In genomic region chr15:25667829-25668228, GRCh38 we compare ENCODE assay signal across 20 cellular contexts.
A peak's percentile ranks its signal among the peaks of the same experiment; 100 is the strongest.
DNase-seq lines count a peak whose midpoint lies in the region; ATAC-seq, FAIRE-seq and TF ChIP-seq lines count a peak whose summit lies in the region.
"Had no signal": no experiment of that assay in that cellular context is flagged by ENCODE, and none has a peak within 500 bp of the region (broad histone marks: within the 10 kb centered on the region; RNA-seq: fewer than 3 reads in every experiment).

No MANE protein-coding gene starts in this region.

- peak overlapping the region; percentile 32 for H2AFZ ChIP-seq in neuronal stem cell (ENCODE audit: low read length)
- H2AFZ ChIP-seq: GM23248 had no signal

- POLR2A ChIA-PET in GM10248 (lab: Yijun Ruan, JAX) = no interaction called here

- H3K4me3 ChIP-seq in cardiac muscle cell (no peak overlapping the region), esophagus muscularis mucosa (no peak overlapping the region), neuronal stem cell (ENCODE audit: low read length in 2 of 2) (no peak overlapping the region)
- H3K4me3 ChIP-seq: A549, BLaER1, GM12878, GM23248 had no signal

- H3K36me3 ChIP-seq in cardiac muscle cell (no peaks in the 10 kb centered on the region), esophagus muscularis mucosa (no peaks in the 10 kb centered on the region), neuronal stem cell (replicated peaks in 1 of 2; ENCODE audit: control insufficient read depth in 2 of 2, insufficient read depth in 2 of 2, low read length in 2 of 2) (no peaks in the 10 kb centered on the region)
- H3K36me3 ChIP-seq: BLaER1 had no signal

- H2BK5ac ChIP-seq in neuronal stem cell (ENCODE audit: low read length) = no peak overlapping the region

- H3K27me3 ChIP-seq in cardiac muscle cell = no peaks in the 10 kb centered on the region
- no peaks in the 10 kb centered on the region for H3K27me3 ChIP-seq in esophagus muscularis mucosa
- H3K27me3 ChIP-seq in neuronal stem cell (ENCODE audit: control insufficient read depth in 3 of 3, insufficient read depth in 3 of 3, low read depth in 1 of 3, low read length in 3 of 3) = no peaks in the 10 kb centered on the region
- H3K27me3 ChIP-seq: BLaER1 had no signal

- H2BK15ac ChIP-seq in neuronal stem cell (ENCODE audit: low read length) = peak overlapping the region; percentile 18

- TF ChIP-seq POLR2A in esophagus muscularis mucosa (IDR thresholded peaks at IDR 0.05; ENCODE audit: low read depth) = no peak

- TF ChIP-seq CTCF in cardiac muscle cell (IDR thresholded peaks at IDR 0.05; ENCODE audit: low read depth, low read length) = no peak
- TF ChIP-seq CTCF in esophagus muscularis mucosa (IDR thresholded peaks at IDR 0.05) = no peak
- no peak for TF ChIP-seq CTCF in GM10248 (IDR thresholded peaks at IDR 0.05; ENCODE audit: control extremely low read depth, extremely low read depth, low read depth, missing control alignments)

- H3K4me2 ChIP-seq in neuronal stem cell (ENCODE audit: insufficient read depth, low read length, poor library complexity, severe bottlenecking) = no peak overlapping the region
- H3K4me2 ChIP-seq: A549, BLaER1 had no signal

- no peak overlapping the region for H3K23ac ChIP-seq in neuronal stem cell (ENCODE audit: low read depth, low read length, poor library complexity)

- H3K9ac ChIP-seq in neuronal stem cell (ENCODE audit: low read depth, low read length, poor library complexity) = no peak overlapping the region
- H3K9ac ChIP-seq: BLaER1, GM23248 had no signal

- peak overlapping the region; percentile 88 for H3K18ac ChIP-seq in neuronal stem cell (ENCODE audit: low read length)

- no peak overlapping the region for H3K14ac ChIP-seq in neuronal stem cell (ENCODE audit: low read length)

- 86% methylated on average over 13 of the region's 13 CpGs for WGBS in esophagus muscularis mucosa
- no CpG with 5 or more reads among the region's 13 CpGs for WGBS in neuronal stem cell (ENCODE audit: extremely low coverage in 2 of 2, insufficient read length in 2 of 2, insufficient replicate concordance in 1 of 2), 2 donors

- no peak overlapping the region for H2BK120ac ChIP-seq in neuronal stem cell (ENCODE audit: low read depth, low read length)

- ATAC-seq in left ventricle myocardium superior = no peak
- ATAC-seq: GM12878 had no signal

- H3K9me3 ChIP-seq in cardiac muscle cell (ENCODE audit: low read depth) (no peaks in the 10 kb centered on the region), esophagus muscularis mucosa (no peaks in the 10 kb centered on the region), neuronal stem cell (replicated peaks in 1 of 2; ENCODE audit: control insufficient read depth in 2 of 2, insufficient read depth in 1 of 2, low read depth in 1 of 2, low read length in 2 of 2) (no peaks in the 10 kb centered on the region)
- H3K9me3 ChIP-seq: A549, BLaER1 had no signal

- intact Hi-C loops in left ventricle myocardium superior (cut with micrococcal nuclease) (no loop called here), esophagus muscularis mucosa (cut with DNase I) (loop anchor here (10.0 kb wide), 1 partner anchor 103 kb away; no protein-coding TSS in a partner anchor), posterior vena cava (cut with DNase I) (no loop called here)

- CTCF ChIA-PET in GM10248 (lab: Yijun Ruan, JAX) = no interaction called here

- no peak overlapping the region for H4K91ac ChIP-seq in neuronal stem cell (ENCODE audit: low read depth, low read length, poor library complexity)

- peak overlapping the region; percentile 4 for H2BK12ac ChIP-seq in neuronal stem cell (ENCODE audit: low read length)

- H3K27ac ChIP-seq in cardiac muscle cell (peak overlapping the region; percentile 32), esophagus muscularis mucosa (replicated peaks in 1 of 4) (peak overlapping the region; percentile 13 to 94 (median 88)), neuronal stem cell (replicated peaks; ENCODE audit: low read length) (no peak overlapping the region)
- H3K27ac ChIP-seq: 22Rv1, A549, BLaER1, GM23248 had no signal

- H2AK5ac ChIP-seq in neuronal stem cell (ENCODE audit: low read depth, low read length) = no peak overlapping the region

- no peak overlapping the region for H4K8ac ChIP-seq in neuronal stem cell (ENCODE audit: low read depth, low read length)

- no peak for DNase-seq in cardiac muscle cell (ENCODE audit: low read depth in 1 of 2, low spot score in 1 of 2)
- no peak for DNase-seq in left ventricle myocardium superior
- DNase-seq in esophagus muscularis mucosa (ENCODE audit: extremely low spot score) = no peak
- DNase-seq in neuronal stem cell (ENCODE audit: low spot score) = no peak
- DNase-seq in GM10248 (ENCODE audit: extremely low spot score) = no peak
- DNase-seq in posterior vena cava (ENCODE audit: low spot score) = no peak
- no peak for DNase-seq in frontal cortex (ENCODE audit: low spot score in 2 of 2)
- DNase-seq: CD4-positive, alpha-beta memory T cell; DMS153; DMS79; GDM1; GM23248; H9; IMR-90 had no signal

- H3K4me1 ChIP-seq in cardiac muscle cell (ENCODE audit: low read depth) (peaks cover 23% of the 10 kb centered on the region), esophagus muscularis mucosa (peaks cover 21 to 50% (median 46%) of the 10 kb centered on the region in 4 donors), neuronal stem cell (ENCODE audit: control insufficient read depth in 2 of 2, insufficient read depth in 1 of 2, low read depth in 1 of 2, low read length in 2 of 2) (peaks cover 20 to 23% of the 10 kb centered on the region in 2 donors)
- H3K4me1 ChIP-seq: A549 had no signal

- no peaks in the 10 kb centered on the region for H3K79me1 ChIP-seq in neuronal stem cell (ENCODE audit: low read depth, low read length)

- TF ChIP-seq EP300 in esophagus muscularis mucosa (IDR thresholded peaks at IDR 0.05) = no peak

- no peak overlapping the region for H3K4ac ChIP-seq in neuronal stem cell (ENCODE audit: low read length)

- FAIRE-seq in frontal cortex (lab: Jason Lieb, UNC) = no peak
- FAIRE-seq: A549, GM12878, GM19239, HTR-8/SVneo had no signal
